In the genomic region with DNA sequence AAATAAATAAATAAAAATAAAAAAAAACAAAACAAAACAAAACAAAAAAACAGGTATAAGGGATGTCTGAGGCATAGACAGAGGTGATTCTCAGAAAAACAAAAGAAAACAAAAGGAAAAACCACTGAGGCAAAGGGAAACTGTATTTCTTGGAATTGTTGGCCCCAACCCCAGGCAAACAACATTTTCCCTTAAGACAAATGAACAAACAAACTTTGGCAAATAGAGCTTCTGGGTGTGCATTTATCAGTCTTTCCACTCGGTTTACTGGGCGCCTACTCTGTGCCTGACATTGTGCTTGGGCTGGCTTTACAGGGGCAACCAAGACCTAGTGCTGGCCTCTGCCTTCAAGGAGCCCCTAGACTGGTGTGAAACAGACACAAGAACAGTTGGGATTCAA, we compare ENCODE assay signal across 16 cellular contexts. TPM values are rescaled to one million over a fixed set of nuclear protein-coding genes. Genes with fewer than 3 reads are reported as not detected.
DNase-seq lines count a peak whose midpoint lies in the region; ATAC-seq and TF ChIP-seq lines count a peak whose summit lies in the region.
"Had no signal": no experiment of that assay in that cellular context is flagged by ENCODE, and none has a peak within 500 bp of the region (broad histone marks: within the 10 kb centered on the region; RNA-seq: fewer than 3 reads in every experiment).

No MANE protein-coding gene starts in this region.

- H3K36me3 Mint-ChIP-seq in MCF 10A (ENCODE audit: insufficient read depth, unreplicated experiment) = no peaks in the 10 kb centered on the region
- no peaks in the 10 kb centered on the region for H3K36me3 Mint-ChIP-seq in activated CD8-positive, alpha-beta T cell treated with anti-CD3 and anti-CD28 coated beads, Interleukin-2, amount 10 ng/mL, durations not matched to agents 7 days and 5 days (ENCODE audit: low read depth)
- H3K36me3 Mint-ChIP-seq: naive B cell had no signal

- DNase-seq in breast epithelium (ENCODE audit: low spot score in 2 of 2) = no peak
- no peak for DNase-seq in MCF 10A (ENCODE audit: unreplicated experiment)
- no peak for DNase-seq in activated CD8-positive, alpha-beta T cell treated with anti-CD3 and anti-CD28 coated beads, Interleukin-2, amount 10 ng/mL, durations not matched to agents 7 days and 5 days
- no peak for DNase-seq in tibial artery
- no peak for DNase-seq in C1 segment of cervical spinal cord (lab: John Stamatoyannopoulos, UW)
- DNase-seq in NCI-H69 (lab: John Stamatoyannopoulos, UW) = no peak
- DNase-seq: activated naive CD4-positive, alpha-beta T cell treated with anti-CD3 and anti-CD28 coated beads, Interleukin-2, amount 50 U/mL, for 16 hours; kidney glomerular epithelial cell; naive B cell; NCI-H1436 treated with DMSO at 0.1 percent for 48 hours; NCI-H82; SHP77; stimulated activated naive CD8-positive, alpha-beta T cell treated with anti-CD3 and anti-CD28 coated beads, Interleukin-15, Interleukin-2, amounts not matched to agents 100 U/mL and 50 U/mL, for 24 hours had no signal

- H3K4me3 ChIP-seq in breast epithelium (no peak overlapping the region), mesodermal cell (ENCODE audit: extremely low read depth, insufficient read depth, low read length, poor library complexity, severe bottlenecking) (no peak overlapping the region), tibial artery (no peak overlapping the region)
- H3K4me3 ChIP-seq: K562 had no signal

- POLR2A ChIA-PET in MCF 10A (lab: Yijun Ruan, JAX) = interaction anchor here (0.8 to 0.9 kb wide), 2 partner anchors 26 to 41 kb away, joined by 3 to 4 read pairs; no protein-coding TSS in a partner anchor
- POLR2A ChIA-PET in activated CD8-positive, alpha-beta T cell treated with anti-CD3 and anti-CD28 coated beads, Interleukin-2, amount 10 ng/mL, durations not matched to agents 7 days and 5 days (lab: Charles Lee) = interaction anchor here (1.4 kb wide), 1 partner anchor 9 kb away, joined by 3 read pairs; no protein-coding TSS in a partner anchor

- H3K27ac Mint-ChIP-seq in MCF 10A (ENCODE audit: low read depth, unreplicated experiment) = no peak overlapping the region
- H3K27ac Mint-ChIP-seq in activated CD8-positive, alpha-beta T cell treated with anti-CD3 and anti-CD28 coated beads, Interleukin-2, amount 10 ng/mL, durations not matched to agents 7 days and 5 days = peak overlapping the region; percentile 58

- H3K4me1 ChIP-seq in breast epithelium = peaks cover 10 to 21% of the 10 kb centered on the region in 2 donors
- H3K4me1 ChIP-seq in mesodermal cell (ENCODE audit: control insufficient read depth, insufficient read depth, low read length, poor library complexity, severe bottlenecking) = peaks cover 36% of the 10 kb centered on the region
- peaks cover 4 to 48% (median 42%) of the 10 kb centered on the region in 4 donors for H3K4me1 ChIP-seq in tibial artery

- no peak overlapping the region for H3K4me3 Mint-ChIP-seq in MCF 10A (ENCODE audit: unreplicated experiment)
- H3K4me3 Mint-ChIP-seq in activated CD8-positive, alpha-beta T cell treated with anti-CD3 and anti-CD28 coated beads, Interleukin-2, amount 10 ng/mL, durations not matched to agents 7 days and 5 days = no peak overlapping the region

- H3K4me1 Mint-ChIP-seq in MCF 10A (ENCODE audit: insufficient read depth, unreplicated experiment) = peaks cover 57% of the 10 kb centered on the region
- peaks cover 82% of the 10 kb centered on the region for H3K4me1 Mint-ChIP-seq in activated CD8-positive, alpha-beta T cell treated with anti-CD3 and anti-CD28 coated beads, Interleukin-2, amount 10 ng/mL, durations not matched to agents 7 days and 5 days (ENCODE audit: low read depth)

- TF ChIP-seq CTCF in breast epithelium (IDR thresholded peaks at IDR 0.05) (no peak), MCF 10A (IDR thresholded peaks at IDR 0.05; ENCODE audit: unreplicated experiment) (no peak), tibial artery (IDR thresholded peaks at IDR 0.05) (no peak)

- WGBS in mesodermal cell (ENCODE audit: insufficient coverage in 2 of 2), 2 experiments = 100% methylated on average over 2 of the region's 2 CpGs

- H3K27me3 ChIP-seq in breast epithelium (no peaks in the 10 kb centered on the region), tibial artery (no peaks in the 10 kb centered on the region)

- intact Hi-C loops in breast epithelium (cut with DNase I; ENCODE audit: low total_unique reads) (no loop called here), MCF 10A (cut with micrococcal nuclease) (no loop called here), tibial artery (cut with DNase I; ENCODE audit: low total_unique reads) (no loop called here)

- peak; percentile 57 for ATAC-seq in activated CD8-positive, alpha-beta T cell treated with anti-CD3 and anti-CD28 coated beads, Interleukin-2, amount 10 ng/mL, durations not matched to agents 7 days and 5 days
- no peak for ATAC-seq in HG03442 (IDR thresholded peaks at IDR 0.05; ENCODE audit: unreplicated experiment)
- ATAC-seq: K562; stimulated activated naive CD8-positive, alpha-beta T cell treated with anti-CD3 and anti-CD28 coated beads, Interleukin-15, Interleukin-2, amounts not matched to agents 100 U/mL and 50 U/mL, for 24 hours had no signal

- H3K36me3 ChIP-seq in breast epithelium = no peaks in the 10 kb centered on the region
- no peaks in the 10 kb centered on the region for H3K36me3 ChIP-seq in mesodermal cell (ENCODE audit: control insufficient read depth, insufficient read depth, low read length)
- H3K36me3 ChIP-seq in tibial artery = no peaks in the 10 kb centered on the region

- H3K27me3 Mint-ChIP-seq in MCF 10A (ENCODE audit: insufficient read depth, unreplicated experiment) = no peaks in the 10 kb centered on the region
- no peaks in the 10 kb centered on the region for H3K27me3 Mint-ChIP-seq in activated CD8-positive, alpha-beta T cell treated with anti-CD3 and anti-CD28 coated beads, Interleukin-2, amount 10 ng/mL, durations not matched to agents 7 days and 5 days (ENCODE audit: low read depth)

- no peaks in the 10 kb centered on the region for H3K9me3 Mint-ChIP-seq in MCF 10A (ENCODE audit: unreplicated experiment)
- no peaks in the 10 kb centered on the region for H3K9me3 Mint-ChIP-seq in activated CD8-positive, alpha-beta T cell treated with anti-CD3 and anti-CD28 coated beads, Interleukin-2, amount 10 ng/mL, durations not matched to agents 7 days and 5 days (ENCODE audit: insufficient read depth)
- H3K9me3 Mint-ChIP-seq: naive B cell had no signal

- no peak for TF ChIP-seq POLR2A in breast epithelium (IDR thresholded peaks at IDR 0.05)

- CTCF ChIA-PET in MCF 10A (lab: Yijun Ruan, JAX) = interaction anchor here (0.7 to 1.0 kb wide), 2 partner anchors 23 to 43 kb away, joined by 3 to 4 read pairs; no protein-coding TSS in a partner anchor
- CTCF ChIA-PET in activated CD8-positive, alpha-beta T cell treated with anti-CD3 and anti-CD28 coated beads, Interleukin-2, amount 10 ng/mL, durations not matched to agents 7 days and 5 days (lab: Charles Lee) = interaction anchor here (0.9 to 2.2 kb wide), 4 partner anchors 9 to 35 kb away, joined by 3 to 5 read pairs (median 3); no protein-coding TSS in a partner anchor

- peak overlapping the region; percentile 90 to 91 for H3K27ac ChIP-seq in breast epithelium
- H3K27ac ChIP-seq in mesodermal cell (ENCODE audit: low read depth, low read length, severe bottlenecking) = peak overlapping the region; percentile 3
- peak overlapping the region; percentile 71 to 89 for H3K27ac ChIP-seq in tibial artery

- H3K9me3 ChIP-seq in breast epithelium (no peaks in the 10 kb centered on the region), mesodermal cell (ENCODE audit: control insufficient read depth, low read length) (no peaks in the 10 kb centered on the region), tibial artery (no peaks in the 10 kb centered on the region)

- BruUV-seq in MCF 10A (replicated peaks; lab: Mats Ljungman, UMichigan) = no TSS peak

RNA-seq across cellular contexts. Expression of gene IER3, which starts 33.7 kb away (rescaled TPM):
- 10 to 100 TPM in 2 of 3 donors, 1 to 10 TPM in 1; 7.7 to 64.1 (median 20.0) TPM for total RNA-seq in breast epithelium
- 154 and 192 TPM in 2 replicates for total RNA-seq in MCF 10A (2022)
- 10 to 100 TPM; 76.6 to 82.9 TPM for total RNA-seq in activated CD8-positive, alpha-beta T cell treated with anti-CD3 and anti-CD28 coated beads, Interleukin-2, amount 10 ng/mL, durations not matched to agents 7 days and 5 days
- 139 TPM for polyA plus RNA-seq in mesodermal cell (2013, experiment 1 of 2)
- polyA plus RNA-seq in mesodermal cell (2013, experiment 2 of 2) = 110 TPM

RNA-seq across cellular contexts. Expression of gene FLOT1, which starts 35.5 kb away (rescaled TPM):
- 100 to 1,000 TPM in 2 of 3 donors, 10 to 100 TPM in 1; 80.5 to 171 (median 142) TPM for total RNA-seq in breast epithelium
- total RNA-seq in MCF 10A (2022) = 61.8 and 73.7 TPM in 2 replicates
- 100 to 1,000 TPM; 314 to 317 TPM for total RNA-seq in activated CD8-positive, alpha-beta T cell treated with anti-CD3 and anti-CD28 coated beads, Interleukin-2, amount 10 ng/mL, durations not matched to agents 7 days and 5 days
- 145 TPM for polyA plus RNA-seq in mesodermal cell (2013, experiment 1 of 2)
- polyA plus RNA-seq in mesodermal cell (2013, experiment 2 of 2) = 130 TPM

RNA-seq across cellular contexts. Expression of gene TUBB, which starts 57.8 kb away (rescaled TPM):
- total RNA-seq in breast epithelium (100 to 1,000 TPM; 189 to 269 (median 212) TPM), MCF 10A (2022) (200 and 210 TPM in 2 replicates)
- 1,000 to 10,000 TPM; 1,638 to 1,703 TPM for total RNA-seq in activated CD8-positive, alpha-beta T cell treated with anti-CD3 and anti-CD28 coated beads, Interleukin-2, amount 10 ng/mL, durations not matched to agents 7 days and 5 days
- 1,638 TPM for polyA plus RNA-seq in mesodermal cell (2013, experiment 1 of 2)
- 1,486 TPM for polyA plus RNA-seq in mesodermal cell (2013, experiment 2 of 2)

Comparison
In these comparisons a context has a peak if more than half of its experiments do, and no peak if none do; other contexts are left out.
1. H3K27ac ChIP-seq: peak in every context shown above with its lines; median percentile 90 in breast epithelium; 80 in tibial artery; 3 in mesodermal cell.